ENCODE assay signal across 1 cellular context in genomic region chr12:56699020-56699661, GRCh38.
A peak's percentile ranks its signal among the peaks of the same experiment; 100 is the strongest.
TF ChIP-seq lines count a peak whose summit lies in the region.

No MANE protein-coding gene starts in this region.

TF ChIP-seq in K562, 482 proteins besides CTCF, POLR2A, EP300 and RAD21 (continued from another document):
- peak; percentile 13; the same call in 1 of the 2 replicates for TF ChIP-seq KLF13 (tag; IDR thresholded peaks at IDR 0.05; ENCODE audit: borderline replicate concordance, low read depth)
- TF ChIP-seq ZFP91 (CRISPR knock-in tag; IDR thresholded peaks at IDR 0.05), result no peak
- TF ChIP-seq BACH1 (tag; IDR thresholded peaks at IDR 0.05), result 0 out of 2 replicates have a peak, but pooled peaks have one; percentile 7
- TF ChIP-seq CHCHD3 (CRISPR knock-in tag; IDR thresholded peaks at IDR 0.05), result no peak
- TF ChIP-seq SRF (CRISPR knock-in tag; IDR thresholded peaks at IDR 0.05), result peak in 1 of 2 experiments; percentile 86; a peak in 2 of 4 replicates
- TF ChIP-seq ATF1 (CRISPR knock-in tag; IDR thresholded peaks at IDR 0.05), result no peak
- 0 out of 2 replicates have a peak, but pooled peaks have one; percentile 23 for TF ChIP-seq ATF1 (tag; IDR thresholded peaks at IDR 0.05)
- TF ChIP-seq HNRNPK (IDR thresholded peaks at IDR 0.05; ENCODE audit: low read depth, low read length, poor library complexity, severe bottlenecking), result no peak
- no peak for TF ChIP-seq NR3C1 (CRISPR knock-in tag; IDR thresholded peaks at IDR 0.05)
- no peak for TF ChIP-seq ZNF146 (CRISPR knock-in tag; IDR thresholded peaks at IDR 0.05; ENCODE audit: unreplicated experiment)
- peak; percentile 75 for TF ChIP-seq CEBPG (CRISPR knock-in tag; IDR thresholded peaks at IDR 0.05)
- TF ChIP-seq CEBPG (tag; conservative IDR thresholded peaks at IDR 0.05 in 1 of 2, IDR thresholded peaks at IDR 0.05 in 1 of 2), result peak; percentile 79 to 81
- no peak for TF ChIP-seq ZNF512 (tag; IDR thresholded peaks at IDR 0.05)
